In the genomic region with DNA sequence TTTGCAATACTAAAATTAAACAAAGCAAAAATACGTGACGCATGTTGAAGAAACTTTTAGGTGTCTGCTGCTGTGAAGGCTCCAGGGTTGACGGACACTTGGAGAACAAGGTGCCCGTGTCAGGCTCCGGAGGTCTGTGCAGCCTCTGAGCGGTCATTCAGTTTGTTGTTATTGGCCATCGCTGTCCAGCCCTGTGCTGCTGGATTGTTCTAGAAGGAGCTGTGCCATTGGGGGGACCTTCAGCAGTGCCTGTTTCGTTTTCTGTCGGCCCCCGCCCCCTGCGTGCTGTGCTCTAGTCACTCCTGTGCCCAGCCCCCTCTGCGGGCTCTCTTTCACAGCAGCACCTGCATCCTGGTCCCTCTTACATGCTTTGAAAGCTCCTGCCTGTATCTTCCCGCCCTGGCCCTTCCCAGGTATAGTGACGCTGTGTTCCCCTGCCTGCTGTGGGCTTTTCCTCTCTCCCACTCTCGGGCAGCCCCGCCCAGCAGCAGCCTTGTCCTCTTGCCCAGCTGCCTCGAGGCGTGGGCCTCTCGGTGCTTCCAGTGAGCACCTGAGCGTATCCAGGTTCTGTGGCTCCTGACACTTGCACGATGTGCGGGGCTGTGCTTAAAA, we compare ENCODE assay signal across 14 cellular contexts.
"Had no signal": no experiment of that assay in that cellular context is flagged by ENCODE, and none has a peak within 500 bp of the region (broad histone marks: within the 10 kb centered on the region; RNA-seq: fewer than 3 reads in every experiment).

No MANE protein-coding gene starts in this region.

- H3K27me3 ChIP-seq: heart left ventricle, pancreas, tibial artery, vagina had no signal

- DNase-seq: activated CD4-positive, alpha-beta T cell treated with anti-CD3 and anti-CD28 coated beads, Interleukin-2, amount 50 U/mL, for 1 hour; activated CD4-positive, CD25-positive, alpha-beta regulatory T cell; activated CD8-positive, alpha-beta memory T cell treated with anti-CD3 and anti-CD28 coated beads for 24 hours; activated naive CD4-positive, alpha-beta T cell; caudate nucleus; heart left ventricle; immature natural killer cell; pancreas; SIG-M5; stimulated activated CD4-positive, alpha-beta T cell treated with anti-CD3 and anti-CD28 coated beads, Interleukin-12 subunit alpha, Interleukin-12 subunit beta, amount 100 ng/mL, for 4 hours; stimulated activated CD4-positive, alpha-beta T cell treated with anti-CD3 and anti-CD28 coated beads, Interleukin-2, amount 100 ng/mL, for 24 hours had no signal

- H3K4me3 ChIP-seq: heart left ventricle, pancreas, tibial artery, vagina had no signal

- ATAC-seq: heart left ventricle, pancreas had no signal

- H3K27ac ChIP-seq: heart left ventricle, pancreas, tibial artery, vagina had no signal

- H3K4me1 ChIP-seq: heart left ventricle, pancreas, tibial artery, vagina had no signal

- H3K9me3 ChIP-seq: heart left ventricle, pancreas, tibial artery, vagina had no signal

- H3K27ac Mint-ChIP-seq: T-helper 2 cell treated with Interferon-gamma antibody and Interleukin-4, amounts not matched to agents 5 μg/mL and 100 μg/mL, for 36 hours had no signal

- H3K9me3 Mint-ChIP-seq: T-helper 2 cell treated with Interferon-gamma antibody and Interleukin-4, amounts not matched to agents 5 μg/mL and 100 μg/mL, for 36 hours had no signal

- H3K4me3 Mint-ChIP-seq: immature natural killer cell; T-helper 2 cell treated with Interferon-gamma antibody and Interleukin-4, amounts not matched to agents 5 μg/mL and 100 μg/mL, for 36 hours had no signal
